ENCODE assay signal across 15 cellular contexts in the genomic region with DNA sequence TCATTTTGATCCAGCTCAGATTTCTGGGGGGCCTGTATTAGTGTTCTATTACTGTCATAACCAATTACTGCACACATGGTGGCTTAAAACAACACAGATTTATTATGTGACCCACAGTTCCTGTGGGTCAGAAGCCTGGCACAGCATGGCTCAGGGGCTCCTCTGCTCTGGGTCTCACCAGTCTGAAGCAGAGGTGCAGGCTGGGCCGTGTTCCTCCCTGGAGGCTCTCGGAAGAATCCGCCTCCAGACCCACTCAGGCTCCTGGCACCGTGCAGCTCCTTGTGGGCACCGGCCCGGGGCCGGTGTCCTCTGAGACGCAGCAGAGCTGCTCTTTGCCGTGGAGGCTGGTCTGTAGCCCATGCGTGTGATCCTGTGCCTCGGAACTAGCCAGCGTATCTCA.
DNase-seq lines count a peak whose midpoint lies in the region; ATAC-seq and TF ChIP-seq lines count a peak whose summit lies in the region.
"Had no signal": no experiment of that assay in that cellular context is flagged by ENCODE, and none has a peak within 500 bp of the region (broad histone marks: within the 10 kb centered on the region; RNA-seq: fewer than 3 reads in every experiment).

No MANE protein-coding gene starts in this region.

- no peak overlapping the region for H2BK15ac ChIP-seq in mesendoderm (replicated peaks; ENCODE audit: low read depth)

- TF ChIP-seq POLR2A in vagina (IDR thresholded peaks at IDR 0.05) = no peak

- H3K79me1 ChIP-seq in mesendoderm (ENCODE audit: low read length) = no peaks in the 10 kb centered on the region

- no peaks in the 10 kb centered on the region for H3K4me1 ChIP-seq in vagina
- no peaks in the 10 kb centered on the region for H3K4me1 ChIP-seq in mesendoderm (ENCODE audit: control insufficient read depth, low read depth, low read length)
- H3K4me1 ChIP-seq: HAP-1 had no signal

- no peak overlapping the region for H2AK5ac ChIP-seq in mesendoderm (ENCODE audit: low read length)

- DNase-seq in DMS 273 (lab: John Stamatoyannopoulos, UW; ENCODE audit: unreplicated experiment) = peak; percentile 37
- no peak for DNase-seq in DMS 273 treated with DMSO at 0.1 percent for 48 hours (lab: John Stamatoyannopoulos, UW)
- DNase-seq in islet precursor cell = peak; percentile 32
- DNase-seq in vagina (ENCODE audit: extremely low spot score in 2 of 2) = peak; percentile 64 to 74
- no peak for DNase-seq in mesendoderm
- no peak for DNase-seq in NCI-H526 treated with DMSO at 0.1 percent for 48 hours (lab: John Stamatoyannopoulos, UW)
- DNase-seq: CD8-positive, alpha-beta T cell; COR-L47; DMS79; GOT3 had no signal

- no peak overlapping the region for H3K9ac ChIP-seq in mesendoderm (ENCODE audit: low read length)

- no peaks in the 10 kb centered on the region for H3K79me2 ChIP-seq in mesendoderm (ENCODE audit: control insufficient read depth, insufficient read depth, low read length)

- TF ChIP-seq CTCF in vagina (IDR thresholded peaks at IDR 0.05) = no peak

- no CpG with 5 or more reads among the region's 12 CpGs for WGBS in mesendoderm (ENCODE audit: extremely low coverage, insufficient coverage, low lambda C conversion rate)

- H4K8ac ChIP-seq in mesendoderm (ENCODE audit: low read depth, low read length) = no peak overlapping the region

- H3K27me3 ChIP-seq in vagina = no peaks in the 10 kb centered on the region
- H3K27me3 ChIP-seq in mesendoderm (ENCODE audit: insufficient read depth, low read length, poor library complexity) = no peaks in the 10 kb centered on the region

- no peak overlapping the region for H3K23ac ChIP-seq in mesendoderm (ENCODE audit: low read length)

- H3K18ac ChIP-seq in mesendoderm (ENCODE audit: low read length) = no peak overlapping the region

- no peak overlapping the region for H3K4me2 ChIP-seq in mesendoderm (ENCODE audit: low read length)

- no peak overlapping the region for H4K5ac ChIP-seq in mesendoderm (ENCODE audit: low read length)

- H3K56ac ChIP-seq in mesendoderm (ENCODE audit: low read length) = no peak overlapping the region

- H3K36me3 ChIP-seq in vagina = no peaks in the 10 kb centered on the region
- no peaks in the 10 kb centered on the region for H3K36me3 ChIP-seq in mesendoderm (ENCODE audit: control insufficient read depth, insufficient read depth, low read length)
- H3K36me3 ChIP-seq: HAP-1 had no signal

- H3K27ac ChIP-seq in angular gyrus (ENCODE audit: low read depth, low read length) = peak overlapping the region; percentile 19
- H3K27ac ChIP-seq in vagina = no peak overlapping the region
- no peak overlapping the region for H3K27ac ChIP-seq in mesendoderm (ENCODE audit: low read depth, low read length)
- H3K27ac ChIP-seq: 22Rv1 had no signal

- no peak overlapping the region for H3K4ac ChIP-seq in mesendoderm (ENCODE audit: low read depth, low read length)

- H2BK120ac ChIP-seq in mesendoderm (ENCODE audit: low read depth, low read length) = no peak overlapping the region

- intact Hi-C loops in vagina (cut with DNase I) = no loop called here

- H3K9me3 ChIP-seq in vagina = no peaks in the 10 kb centered on the region
- H3K9me3 ChIP-seq: HAP-1 had no signal

- no peak overlapping the region for H3K4me3 ChIP-seq in vagina
- no peak overlapping the region for H3K4me3 ChIP-seq in mesendoderm (ENCODE audit: low read length)
- H3K4me3 ChIP-seq: GM12878, HAP-1 had no signal

- ATAC-seq in GM21367 (IDR thresholded peaks at IDR 0.05; ENCODE audit: unreplicated experiment) = no peak
- ATAC-seq: CD8-positive, alpha-beta T cell; GM12878 had no signal

- no peak overlapping the region for H2BK5ac ChIP-seq in mesendoderm (ENCODE audit: low read length)

Comparison
In these comparisons a context has a peak if more than half of its experiments do, and no peak if none do; other contexts are left out.
1. DNase-seq: peak in DMS 273 (single experiment), islet precursor cell (single experiment) and vagina (2 of 2); none in DMS 273 treated with DMSO at 0.1 percent for 48 hours (single experiment), mesendoderm (single experiment) and NCI-H526 treated with DMSO at 0.1 percent for 48 hours (single experiment).